ENCODE assay signal across 9 cellular contexts in genomic region chr12:101336400-101336799, GRCh38.
"Had no signal": no experiment of that assay in that cellular context is flagged by ENCODE, and none has a peak within 500 bp of the region (broad histone marks: within the 10 kb centered on the region; RNA-seq: fewer than 3 reads in every experiment).

No MANE protein-coding gene starts in this region.

- DNase-seq: GM23248, HFFc6, KG1 had no signal

- H2AFZ ChIP-seq: GM23248 had no signal

- H3K9me3 Mint-ChIP-seq: HFFc6 had no signal

- FAIRE-seq: H1, H54, HepG2, K562 had no signal

- H3K4me3 Mint-ChIP-seq: HFFc6 had no signal

- ATAC-seq: HCT116, HepG2, K562 had no signal

- H3K4me3 ChIP-seq: GM23248, HAP-1, K562 had no signal

- H3K27ac ChIP-seq: GM23248 had no signal

- H3K27ac Mint-ChIP-seq: HFFc6 had no signal
